1 cellular context compared by ENCODE assay signal in genomic region chr3:8996681-8997121, GRCh38.
TF ChIP-seq lines count a peak whose summit lies in the region.

No MANE protein-coding gene starts in this region.

TF ChIP-seq in A549, 52 proteins besides CTCF, POLR2A, EP300 and RAD21 (continued from another document):
- TF ChIP-seq POLR2AphosphoS2 (conservative IDR thresholded peaks at IDR 0.05; ENCODE audit: low read length): no peak
- TF ChIP-seq, protein P1, sequence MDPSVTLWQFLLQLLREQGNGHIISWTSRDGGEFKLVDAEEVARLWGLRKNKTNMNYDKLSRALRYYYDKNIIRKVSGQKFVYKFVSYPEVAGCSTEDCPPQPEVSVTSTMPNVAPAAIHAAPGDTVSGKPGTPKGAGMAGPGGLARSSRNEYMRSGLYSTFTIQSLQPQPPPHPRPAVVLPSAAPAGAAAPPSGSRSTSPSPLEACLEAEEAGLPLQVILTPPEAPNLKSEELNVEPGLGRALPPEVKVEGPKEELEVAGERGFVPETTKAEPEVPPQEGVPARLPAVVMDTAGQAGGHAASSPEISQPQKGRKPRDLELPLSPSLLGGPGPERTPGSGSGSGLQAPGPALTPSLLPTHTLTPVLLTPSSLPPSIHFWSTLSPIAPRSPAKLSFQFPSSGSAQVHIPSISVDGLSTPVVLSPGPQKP (IDR thresholded peaks at IDR 0.05; ENCODE audit: low read depth, low read length): no peak
TF ChIP-seq in A549: peak in this region for 0.
